ENCODE assay signal across 28 cellular contexts in the genomic region with DNA sequence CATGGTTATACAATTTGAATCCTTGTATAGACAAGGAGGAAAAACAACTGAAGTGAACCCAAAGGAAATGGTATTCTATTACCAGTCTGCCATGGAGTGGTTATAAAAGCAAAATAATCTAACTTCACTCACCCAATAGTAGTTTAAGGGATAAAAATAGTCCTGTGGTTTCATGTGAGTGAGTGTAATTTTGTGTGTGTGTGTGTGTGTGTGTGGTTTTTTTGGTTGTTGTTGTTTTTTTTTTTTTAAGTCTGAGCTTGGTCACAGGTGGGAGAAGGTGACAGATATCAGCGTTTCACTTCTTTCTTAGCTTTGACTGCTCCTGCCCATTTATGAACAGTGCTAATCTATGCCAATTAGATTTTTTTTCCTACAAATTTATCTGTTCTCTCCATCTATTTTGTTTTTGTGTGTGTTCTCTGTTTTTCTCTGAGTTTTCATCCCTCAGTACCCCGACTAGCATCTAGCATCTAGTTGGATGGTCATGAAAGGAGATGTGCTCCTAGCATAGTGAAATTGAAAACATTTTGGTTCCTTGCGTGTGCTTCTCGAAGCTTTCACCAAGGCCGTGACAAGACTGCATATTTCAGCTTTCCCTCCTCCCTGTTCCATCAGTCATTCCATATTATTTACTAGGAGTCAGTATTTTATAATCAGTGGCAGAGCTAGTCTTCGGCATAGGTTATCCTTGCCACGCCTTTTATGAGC.
A peak's percentile ranks its signal among the peaks of the same experiment; 100 is the strongest.
DNase-seq lines count a peak whose midpoint lies in the region; ATAC-seq, FAIRE-seq and TF ChIP-seq lines count a peak whose summit lies in the region.
"Had no signal": no experiment of that assay in that cellular context is flagged by ENCODE, and none has a peak within 500 bp of the region (broad histone marks: within the 10 kb centered on the region; RNA-seq: fewer than 3 reads in every experiment).

No MANE protein-coding gene starts in this region.

- H3K79me2 ChIP-seq in KMS-11 (ENCODE audit: insufficient read depth, low read depth) (peaks cover 34% of the 10 kb centered on the region), endothelial cell of umbilical vein (ENCODE audit: control insufficient read depth, insufficient read depth, low read length) (no peaks in the 10 kb centered on the region)

- H3K4me3 ChIP-seq in KMS-11 (IDR thresholded peaks at IDR 0.05; ENCODE audit: insufficient read depth, low read depth, low read length), result no peak overlapping the region
- H3K4me3 ChIP-seq in endothelial cell of umbilical vein (replicated peaks in 1 of 3; ENCODE audit: insufficient read depth in 1 of 3, low read depth in 1 of 3, low read length in 3 of 3), result no peak overlapping the region
- no peak overlapping the region for H3K4me3 ChIP-seq in right lobe of liver
- H3K4me3 ChIP-seq: HAP-1, K562, PC-9, SK-N-MC had no signal

- H3K27ac ChIP-seq in KMS-11, result peak overlapping the region; percentile 25
- H3K27ac ChIP-seq in endothelial cell of umbilical vein (ENCODE audit: insufficient read depth, low read depth, low read length), result no peak overlapping the region
- H3K27ac ChIP-seq in right lobe of liver, result no peak overlapping the region
- H3K27ac ChIP-seq: 22Rv1, PC-9, SK-N-MC had no signal

- H3K9ac ChIP-seq in KMS-11 (no peak overlapping the region), endothelial cell of umbilical vein (replicated peaks; ENCODE audit: extremely low read depth, insufficient read depth, low read length) (no peak overlapping the region)

- H3K27me3 ChIP-seq in KMS-11 (ENCODE audit: insufficient read depth, low read depth), result no peaks in the 10 kb centered on the region
- no peaks in the 10 kb centered on the region for H3K27me3 ChIP-seq in endothelial cell of umbilical vein (ENCODE audit: control insufficient read depth in 2 of 2, insufficient read depth in 2 of 2, low read length in 2 of 2)
- no peaks in the 10 kb centered on the region for H3K27me3 ChIP-seq in right lobe of liver
- H3K27me3 ChIP-seq: BE2C had no signal

- no peak for TF ChIP-seq CTCF in KMS-11 (conservative IDR thresholded peaks at IDR 0.05; ENCODE audit: low read depth, low read length)
- TF ChIP-seq CTCF in endothelial cell of umbilical vein (IDR thresholded peaks at IDR 0.05; ENCODE audit: extremely low read depth in 1 of 2, insufficient read depth in 1 of 2, low read depth in 1 of 2, low read length in 2 of 2), result no peak
- TF ChIP-seq CTCF in right lobe of liver (IDR thresholded peaks at IDR 0.05), result no peak

- H3K9me3 ChIP-seq in endothelial cell of umbilical vein (replicated peaks; ENCODE audit: control insufficient read depth, insufficient read depth, low read length) (no peaks in the 10 kb centered on the region), right lobe of liver (no peaks in the 10 kb centered on the region)
- H3K9me3 ChIP-seq: BE2C, HAP-1 had no signal

- no peaks in the 10 kb centered on the region for H3K36me3 ChIP-seq in KMS-11 (ENCODE audit: insufficient read depth)
- H3K36me3 ChIP-seq in endothelial cell of umbilical vein (ENCODE audit: control insufficient read depth in 2 of 2, extremely low read depth in 1 of 2, insufficient read depth in 2 of 2, low read length in 2 of 2), result no peaks in the 10 kb centered on the region
- H3K36me3 ChIP-seq in right lobe of liver, result no peaks in the 10 kb centered on the region
- H3K36me3 ChIP-seq: BE2C, HAP-1 had no signal

- peak; percentile 33 for ATAC-seq in Right ventricle myocardium superior (ENCODE audit: poor library complexity)
- no peak for ATAC-seq in right lobe of liver
- no peak for ATAC-seq in GM21576 (IDR thresholded peaks at IDR 0.05; ENCODE audit: unreplicated experiment)
- ATAC-seq: K562 had no signal

- in situ Hi-C loops in G401 (cut with HindIII; ENCODE audit: low sequenced_read_pairs), result no loop called here

- H2AFZ ChIP-seq in KMS-11 (ENCODE audit: low read depth), result no peak overlapping the region
- H2AFZ ChIP-seq in endothelial cell of umbilical vein (ENCODE audit: low read depth, low read length), result no peak overlapping the region
- H2AFZ ChIP-seq: PC-9 had no signal

- CTCF ChIA-PET in endothelial cell of umbilical vein (lab: Charles Lee), result interaction anchor here (1.1 to 1.9 kb wide), 4 partner anchors 9 to 26 kb away, joined by 3 to 8 read pairs (median 4); no protein-coding TSS in a partner anchor

- H3K4me2 ChIP-seq in KMS-11 (peak overlapping the region; percentile 54), endothelial cell of umbilical vein (ENCODE audit: insufficient read depth, low read length) (peak overlapping the region; percentile 19)
- H3K4me2 ChIP-seq: PC-9 had no signal

- H3K4me1 ChIP-seq in KMS-11 (ENCODE audit: low read depth, poor library complexity, severe bottlenecking) (peaks cover 63% of the 10 kb centered on the region), endothelial cell of umbilical vein (ENCODE audit: control insufficient read depth, extremely low read depth, insufficient read depth, low read length) (peaks cover 10% of the 10 kb centered on the region), right lobe of liver (no peaks in the 10 kb centered on the region)
- H3K4me1 ChIP-seq: BE2C, HAP-1 had no signal

- H3K9me1 ChIP-seq in endothelial cell of umbilical vein (replicated peaks; ENCODE audit: control insufficient read depth, extremely low read depth, insufficient read depth, low read length), result no peaks in the 10 kb centered on the region

- POLR2A ChIA-PET in endothelial cell of umbilical vein (lab: Charles Lee), result no interaction called here

- TF ChIP-seq POLR2A in endothelial cell of umbilical vein (IDR thresholded peaks at IDR 0.05; ENCODE audit: low read depth, low read length), result no peak
- no peak for TF ChIP-seq POLR2A in right lobe of liver (IDR thresholded peaks at IDR 0.05)

- WGBS in right lobe of liver (ENCODE audit: insufficient coverage, low coverage, low lambda C conversion rate, missing lambda C conversion rate), result 90% methylated on average over 7 of the region's 7 CpGs

- dilution Hi-C loops in endothelial cell of umbilical vein (cut with MboI; ENCODE audit: extremely low pct_ligation_motif_present, low sequenced_read_pairs), result no loop called here

- no peak for FAIRE-seq in endothelial cell of umbilical vein (lab: Jason Lieb, UNC)
- FAIRE-seq: GM12891, HTR-8/SVneo, K562 had no signal

- DNase-seq in Right ventricle myocardium superior, result no peak
- DNase-seq in cardiac septum (ENCODE audit: low spot score), result no peak
- DNase-seq in G401 (ENCODE audit: low spot score), result peak; percentile 50
- no peak for DNase-seq in endothelial cell of umbilical vein (ENCODE audit: low read depth, low spot score)
- no peak for DNase-seq in stimulated activated CD4-positive, alpha-beta T cell treated with anti-CD3 and anti-CD28 coated beads, Interleukin-4, amount 100 ng/mL, for 1 hour
- DNase-seq in right lobe of liver, result no peak
- DNase-seq: ACHN; BE2C; CD4-positive, CD25-positive, alpha-beta regulatory T cell; DMS53; HFFc6; NCI-H1105 treated with DMSO at 0.1 percent for 48 hours; NCI-H146; NCI-H1930; NCI-H2107; NCI-H524; NCI-H748 treated with DMSO at 0.1 percent for 48 hours; NK-92 treated with Interleukin-12 subunit alpha and Interleukin-12 subunit beta, amount 100 ng/mL, for 24 hours; PC-9; SHP77 treated with DMSO at 0.1 percent for 48 hours had no signal

- no TSS peak for BruUV-seq in endothelial cell of umbilical vein (replicated peaks; lab: Mats Ljungman, UMichigan)

- H4K20me1 ChIP-seq in KMS-11 (ENCODE audit: insufficient read depth), result no peaks in the 10 kb centered on the region
- no peaks in the 10 kb centered on the region for H4K20me1 ChIP-seq in endothelial cell of umbilical vein (replicated peaks; ENCODE audit: control insufficient read depth, extremely low read depth, insufficient read depth, low read length)

- intact Hi-C loops in Right ventricle myocardium superior (cut with DNase I), result no loop called here
- intact Hi-C loops in cardiac septum (cut with DNase I), result no loop called here
- intact Hi-C loops in endothelial cell of umbilical vein (cut with micrococcal nuclease), result loop anchor here (5.0 kb wide), 1 partner anchor 262 kb away; no protein-coding TSS in a partner anchor
- intact Hi-C loops in right lobe of liver (cut with DNase I), result no loop called here

TF ChIP-seq in endothelial cell of umbilical vein, 7 proteins besides CTCF, POLR2A, EP300 and RAD21:
- TF ChIP-seq JUN (IDR thresholded peaks at IDR 0.05; ENCODE audit: borderline replicate concordance, insufficient read depth, insufficient read length, low read depth) (no peak), FOS (IDR thresholded peaks at IDR 0.05; ENCODE audit: borderline replicate concordance, insufficient read depth, low read length) (no peak), MYC (IDR thresholded peaks at IDR 0.05; ENCODE audit: low read depth, low read length) (no peak), EZH2 (IDR thresholded peaks at IDR 0.05; ENCODE audit: borderline replicate concordance, low read depth, low read length, severe bottlenecking) (no peak), GATA2 (IDR thresholded peaks at IDR 0.05; ENCODE audit: insufficient read depth, insufficient read length, low read depth, low read length) (no peak), POLR2AphosphoS5 (IDR thresholded peaks at IDR 0.05; ENCODE audit: insufficient read depth, low read depth, low read length) (no peak)
- TF ChIP-seq, protein P1, sequence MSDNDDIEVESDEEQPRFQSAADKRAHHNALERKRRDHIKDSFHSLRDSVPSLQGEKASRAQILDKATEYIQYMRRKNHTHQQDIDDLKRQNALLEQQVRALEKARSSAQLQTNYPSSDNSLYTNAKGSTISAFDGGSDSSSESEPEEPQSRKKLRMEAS (IDR thresholded peaks at IDR 0.05; ENCODE audit: insufficient read depth, insufficient read length), result no peak
